ENCODE assay signal across 8 cellular contexts in genomic region chr1:205591522-205592351, GRCh38. TPM values are rescaled to one million over a fixed set of nuclear protein-coding genes. Genes with fewer than 3 reads are reported as not detected.
DNase-seq lines count a peak whose midpoint lies in the region; ATAC-seq and TF ChIP-seq lines count a peak whose summit lies in the region.

No MANE protein-coding gene starts in this region.

- no peak overlapping the region for H3K27ac ChIP-seq in right atrium auricular region
- H3K27ac ChIP-seq in uterus = peak overlapping the region; percentile 13 to 43

- peaks cover 0 to 11% of the 10 kb centered on the region in 2 donors for H3K4me1 ChIP-seq in right atrium auricular region
- H3K4me1 ChIP-seq in uterus = no peaks in the 10 kb centered on the region

- peak; percentile 98 for TF ChIP-seq CTCF in GM12872 (IDR thresholded peaks at IDR 0.05; ENCODE audit: insufficient read depth, low read depth, low read length)
- TF ChIP-seq CTCF in right atrium auricular region (IDR thresholded peaks at IDR 0.05) = peak; percentile 97 to 99
- TF ChIP-seq CTCF in uterus (IDR thresholded peaks at IDR 0.05) = peak; percentile 97 to 100 (median 99)

- H3K9me3 ChIP-seq in right atrium auricular region = no peaks in the 10 kb centered on the region
- H3K9me3 ChIP-seq in uterus = no peaks in the 10 kb centered on the region

- TF ChIP-seq POLR2A in uterus (IDR thresholded peaks at IDR 0.05) = peak in 1 of 2 donors; percentile 16

- H3K4me3 ChIP-seq in right atrium auricular region = peak overlapping the region; percentile 25 to 38
- H3K4me3 ChIP-seq in uterus = peak overlapping the region; percentile 37 to 39

- H3K27me3 ChIP-seq in right atrium auricular region (no peaks in the 10 kb centered on the region), uterus (no peaks in the 10 kb centered on the region)

- peak; percentile 61 for ATAC-seq in HG02840 (IDR thresholded peaks at IDR 0.05; ENCODE audit: low FRiP score, unreplicated experiment)

- intact Hi-C loops in uterus (cut with DNase I; ENCODE audit: low total_unique reads) = loop anchor here (5.0 kb wide), 2 partner anchors 41 to 66 kb away; partner anchors contain the start of gene ELK4

- DNase-seq in NCI-H146 (lab: John Stamatoyannopoulos, UW) (peak; percentile 86), T-helper 1 cell (peak; percentile 64 to 86 (median 79)), amniotic stem cell (lab: John Stamatoyannopoulos, UW) (peak; percentile 54), right atrium auricular region (ENCODE audit: low spot score) (peak; percentile 90), pulmonary artery endothelial cell (ENCODE audit: low read depth, low spot score) (peak; percentile 35), uterus (peak; percentile 81 to 89)

- H3K36me3 ChIP-seq in right atrium auricular region (no peaks in the 10 kb centered on the region), uterus (no peaks in the 10 kb centered on the region)

RNA-seq across cellular contexts. Expression of gene ELK4, which starts 40.1 kb away (rescaled TPM):
- total RNA-seq in right atrium auricular region (10 to 100 TPM; 18.8 to 19.1 TPM), pulmonary artery endothelial cell (22.9 and 28.2 TPM in 2 replicates), uterus (10 to 100 TPM; 17.9 to 97.7 (median 26.7) TPM)

Comparison
In these comparisons a context has a peak if more than half of its experiments do, and no peak if none do; other contexts are left out.
1. DNase-seq: peak in every context shown above with its lines; median percentile 90 in right atrium auricular region; 86 in NCI-H146; 85 in uterus; 79 in T-helper 1 cell; 54 in amniotic stem cell; 35 in pulmonary artery endothelial cell.
2. H3K27ac ChIP-seq: peak in uterus (2 of 2); none in right atrium auricular region (0 of 2).
3. Peak in every context shown above with its lines, with median percentiles within 50 percentile points of each other: CTCF ChIP-seq.